26 cellular contexts compared by ENCODE assay signal in genomic region chr16:11862489-11862888, GRCh38.
"Had no signal": no experiment of that assay in that cellular context is flagged by ENCODE, and none has a peak within 500 bp of the region (broad histone marks: within the 10 kb centered on the region; RNA-seq: fewer than 3 reads in every experiment).

No MANE protein-coding gene starts in this region.

- H3K27me3 ChIP-seq: colonic mucosa, esophagus squamous epithelium, gastrocnemius medialis, heart right ventricle, left lung had no signal

- H3K36me3 ChIP-seq: colonic mucosa, esophagus squamous epithelium, gastrocnemius medialis, heart right ventricle, left lung, lower lobe of right lung had no signal

- H3K9me3 ChIP-seq: colonic mucosa, esophagus squamous epithelium, gastrocnemius medialis, heart right ventricle, left lung, lower lobe of right lung, mucosa of descending colon had no signal

- H3K27ac ChIP-seq: colonic mucosa, epithelial cell of prostate, esophagus squamous epithelium, heart right ventricle, left lung, lower lobe of right lung had no signal

- FAIRE-seq: endometrium, islet of Langerhans, keratinocyte had no signal

- ATAC-seq: effector memory CD8-positive, alpha-beta T cell; esophagus mucosa; gastrocnemius medialis; heart right ventricle; left cardiac atrium; left lung; left ventricle myocardium superior; lower lobe of right lung; mucosa of descending colon had no signal

- H3K4me1 ChIP-seq: colonic mucosa, left lung, lower lobe of right lung had no signal

- DNase-seq: colonic mucosa; cortex of kidney; effector CD8-positive, alpha-beta T cell; effector memory CD8-positive, alpha-beta T cell; endodermal cell; erythroblast; esophagus squamous epithelium; foreskin fibroblast; foreskin melanocyte; gastrocnemius medialis; glutamatergic neuron; head of caudate nucleus; heart right ventricle; hippocampal formation; left cardiac atrium; left lung; left ventricle myocardium superior; lower lobe of right lung; mesenchymal stem cell; mucosa of descending colon; naive B cell had no signal

- H3K4me3 ChIP-seq: colonic mucosa, esophagus squamous epithelium, gastrocnemius medialis, heart right ventricle, left lung, lower lobe of right lung, mucosa of descending colon had no signal
